Comparison of ENCODE assay signal across 18 cellular contexts in the genomic region with DNA sequence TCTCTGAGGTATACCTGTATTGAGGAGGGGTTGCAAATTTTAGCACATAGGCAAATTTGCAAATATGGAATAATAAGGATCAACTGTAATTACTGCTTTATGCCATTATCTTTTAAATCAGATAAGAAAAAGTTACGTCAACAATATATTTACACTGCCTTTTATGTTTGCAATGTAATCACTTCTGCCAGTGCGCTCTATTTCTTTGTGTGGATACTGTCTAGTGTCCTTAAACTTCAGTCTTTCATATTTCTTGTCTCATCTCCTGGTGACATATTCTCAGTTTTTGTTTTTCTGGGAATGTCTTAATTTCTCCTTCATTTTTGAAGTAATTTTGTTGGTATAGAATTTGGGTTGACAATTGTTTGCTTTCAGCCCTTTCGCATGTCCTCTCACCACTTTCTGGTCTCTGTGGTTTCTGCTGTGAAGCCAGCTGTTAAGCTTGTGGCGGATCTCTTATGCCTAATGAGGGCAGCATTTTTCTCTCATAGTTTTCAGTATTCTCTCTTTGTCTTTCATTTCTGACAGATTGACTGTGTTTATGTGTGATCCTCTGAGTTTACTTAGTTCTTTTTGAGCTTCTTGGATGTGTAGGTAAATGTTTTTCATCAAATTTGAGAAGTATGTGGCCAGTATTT. TPM values are rescaled to one million over a fixed set of nuclear protein-coding genes. Genes with fewer than 3 reads are reported as not detected.
DNase-seq lines count a peak whose midpoint lies in the region; ATAC-seq and TF ChIP-seq lines count a peak whose summit lies in the region.
"Had no signal": no experiment of that assay in that cellular context is flagged by ENCODE, and none has a peak within 500 bp of the region (broad histone marks: within the 10 kb centered on the region; RNA-seq: fewer than 3 reads in every experiment).

No MANE protein-coding gene starts in this region.

- no peak overlapping the region for H2AFZ ChIP-seq in KMS-11 (ENCODE audit: low read depth)

- peak; percentile 69 for ATAC-seq in GM19467 (IDR thresholded peaks at IDR 0.05; ENCODE audit: unreplicated experiment)
- ATAC-seq in effector memory CD8-positive, alpha-beta T cell (replicated peaks), result peak; percentile 86
- ATAC-seq in GM21367 (IDR thresholded peaks at IDR 0.05; ENCODE audit: unreplicated experiment), result no peak
- ATAC-seq in heart right ventricle, result no peak
- ATAC-seq: Panc1; stimulated activated naive CD8-positive, alpha-beta T cell treated with anti-CD3 and anti-CD28 coated beads, Interleukin-15, amount 100 ng/mL, for 72 hours had no signal

- H3K4me3 ChIP-seq in KMS-11 (IDR thresholded peaks at IDR 0.05; ENCODE audit: insufficient read depth, low read depth, low read length) (no peak overlapping the region), heart right ventricle (no peak overlapping the region)

- 0 out of 2 replicates have a peak, but pooled peaks cover 2% of the 10 kb centered on the region for H3K36me3 ChIP-seq in KMS-11 (ENCODE audit: insufficient read depth)
- peaks cover 0 to 61% (median 23%) of the 10 kb centered on the region in 9 donors for H3K36me3 ChIP-seq in heart right ventricle

- no peaks in the 10 kb centered on the region for H3K79me2 ChIP-seq in KMS-11 (ENCODE audit: insufficient read depth, low read depth)

- peak overlapping the region; percentile 44 for H3K4me2 ChIP-seq in KMS-11

- DNase-seq in GM10248 (ENCODE audit: extremely low spot score) (peak; percentile 22), EL (no peak), heart right ventricle (no peak)
- DNase-seq in effector memory CD8-positive, alpha-beta T cell, result peak; percentile 3 to 4 (median 3)
- no peak for DNase-seq in effector CD8-positive, alpha-beta T cell (lab: John Stamatoyannopoulos, UW)
- DNase-seq: activated CD4-positive, alpha-beta T cell treated with anti-CD3 and anti-CD28 coated beads, Interleukin-2, amount 10 ng/mL, durations not matched to agents 24 days and 14 days; activated effector memory CD4-positive, alpha-beta T cell treated with Interleukin-2 at 50 U/mL for 16 hours; NCI-H1048; NCI-H446; stimulated activated naive CD8-positive, alpha-beta T cell treated with anti-CD3 and anti-CD28 coated beads, Interleukin-15, amount 100 ng/mL, for 72 hours had no signal

- H3K9me3 ChIP-seq in heart right ventricle, result peaks cover 0 to 15% (median 10%) of the 10 kb centered on the region in 11 donors

- peaks cover 23% of the 10 kb centered on the region for H3K4me1 ChIP-seq in KMS-11 (ENCODE audit: low read depth, poor library complexity, severe bottlenecking)
- H3K4me1 ChIP-seq in heart right ventricle, result peaks cover 5 to 39% (median 31%) of the 10 kb centered on the region in 9 donors

- POLR2A ChIA-PET in GM10248 (lab: Yijun Ruan, JAX), result no interaction called here

- H3K9ac ChIP-seq in KMS-11, result no peak overlapping the region

- TF ChIP-seq CTCF in GM10248 (IDR thresholded peaks at IDR 0.05; ENCODE audit: control extremely low read depth, extremely low read depth, low read depth, missing control alignments) (no peak), KMS-11 (conservative IDR thresholded peaks at IDR 0.05; ENCODE audit: low read depth, low read length) (no peak), heart right ventricle (IDR thresholded peaks at IDR 0.05) (no peak)

- CTCF ChIA-PET in GM10248 (lab: Yijun Ruan, JAX), result no interaction called here

- peaks cover 0 to 3% of the 10 kb centered on the region in 2 donors for H3K9me3 Mint-ChIP-seq in effector memory CD8-positive, alpha-beta T cell

- WGBS in heart right ventricle, 2 donors, result 97 to 98% methylated on average over 4 of the region's 4 CpGs

- H3K4me1 Mint-ChIP-seq in effector memory CD8-positive, alpha-beta T cell (ENCODE audit: low read depth in 2 of 2), result peaks cover 24 to 27% of the 10 kb centered on the region in 2 donors
- H3K4me1 Mint-ChIP-seq: B cell had no signal

- intact Hi-C loops in heart right ventricle (cut with DNase I), result loop anchor here in 1 of 10 donors (10.0 kb wide), 1 partner anchor 260 kb away; no protein-coding TSS in a partner anchor

- peak overlapping the region in 1 of 2 donors; percentile 9 for H3K27ac Mint-ChIP-seq in effector memory CD8-positive, alpha-beta T cell
- H3K27ac Mint-ChIP-seq: activated CD4-positive, alpha-beta T cell treated with anti-CD3 and anti-CD28 coated beads, Interleukin-2, amount 10 ng/mL, durations not matched to agents 24 days and 14 days; B cell; T-helper 1 cell treated with Interleukin-12 subunit alpha and Interleukin-12 subunit beta and Interleukin-4 antibody, amounts not matched to agents 30 μg/mL and 1 μg/mL, for 36 hours had no signal

- no peaks in the 10 kb centered on the region for H3K27me3 Mint-ChIP-seq in effector memory CD8-positive, alpha-beta T cell
- H3K27me3 Mint-ChIP-seq: activated CD4-positive, alpha-beta T cell treated with anti-CD3 and anti-CD28 coated beads, Interleukin-2, amount 10 ng/mL, durations not matched to agents 24 days and 14 days; B cell; stimulated activated naive CD8-positive, alpha-beta T cell treated with anti-CD3 and anti-CD28 coated beads, Interleukin-15, amount 100 ng/mL, for 72 hours had no signal

- H3K27me3 ChIP-seq in KMS-11 (ENCODE audit: insufficient read depth, low read depth), result no peaks in the 10 kb centered on the region
- no peaks in the 10 kb centered on the region for H3K27me3 ChIP-seq in heart right ventricle

- H3K4me3 Mint-ChIP-seq in effector memory CD8-positive, alpha-beta T cell, result peak overlapping the region; percentile 15 to 47
- H3K4me3 Mint-ChIP-seq: activated CD4-positive, alpha-beta T cell treated with anti-CD3 and anti-CD28 coated beads, Interleukin-2, amount 10 ng/mL, durations not matched to agents 24 days and 14 days; B cell; stimulated activated naive CD8-positive, alpha-beta T cell treated with anti-CD3 and anti-CD28 coated beads, Interleukin-15, amount 100 ng/mL, for 72 hours; T-helper 1 cell treated with Interleukin-12 subunit alpha and Interleukin-12 subunit beta and Interleukin-4 antibody, amounts not matched to agents 30 μg/mL and 1 μg/mL, for 36 hours had no signal

- no peaks in the 10 kb centered on the region for H4K20me1 ChIP-seq in KMS-11 (ENCODE audit: insufficient read depth)

- peak overlapping the region; percentile 40; the same call in 1 of the 2 replicates for H3K27ac ChIP-seq in KMS-11
- H3K27ac ChIP-seq in heart right ventricle, result no peak overlapping the region
- H3K27ac ChIP-seq: HL-60 had no signal

- H3K36me3 Mint-ChIP-seq in effector memory CD8-positive, alpha-beta T cell (ENCODE audit: insufficient read depth), result peaks cover 13% of the 10 kb centered on the region

RNA-seq across cellular contexts. Expression of a gene that starts 37.6 kb away (rescaled TPM):
- total RNA-seq in heart right ventricle, result under 1 TPM in 6 of 10 donors, not detected in 4; 0.17 to 0.61 (median 0.26) TPM
- under 1 TPM in 1 of 2 donors, not detected in 1; 0.01 TPM for polyA plus RNA-seq in heart right ventricle
- total RNA-seq: B cell, endothelial cell of umbilical vein had no signal

RNA-seq across cellular contexts. Expression of a gene that starts 40.8 kb away (rescaled TPM):
- total RNA-seq in heart right ventricle, result 10 to 100 TPM; 66.2 to 86.6 (median 75.4) TPM
- 10 to 100 TPM; 16.5 to 53.8 TPM for polyA plus RNA-seq in heart right ventricle

Comparison
In these comparisons a context has a peak if more than half of its experiments do, and no peak if none do; other contexts are left out.
1. DNase-seq: peak in GM10248 (single experiment) and effector memory CD8-positive, alpha-beta T cell (3 of 3); none in EL (single experiment), effector CD8-positive, alpha-beta T cell (single experiment) and heart right ventricle (0 of 2).
2. ATAC-seq: peak in GM19467 (single experiment) and effector memory CD8-positive, alpha-beta T cell (single experiment); none in GM21367 (single experiment) and heart right ventricle (0 of 8).